1 cellular context compared by ENCODE assay signal in the genomic region with DNA sequence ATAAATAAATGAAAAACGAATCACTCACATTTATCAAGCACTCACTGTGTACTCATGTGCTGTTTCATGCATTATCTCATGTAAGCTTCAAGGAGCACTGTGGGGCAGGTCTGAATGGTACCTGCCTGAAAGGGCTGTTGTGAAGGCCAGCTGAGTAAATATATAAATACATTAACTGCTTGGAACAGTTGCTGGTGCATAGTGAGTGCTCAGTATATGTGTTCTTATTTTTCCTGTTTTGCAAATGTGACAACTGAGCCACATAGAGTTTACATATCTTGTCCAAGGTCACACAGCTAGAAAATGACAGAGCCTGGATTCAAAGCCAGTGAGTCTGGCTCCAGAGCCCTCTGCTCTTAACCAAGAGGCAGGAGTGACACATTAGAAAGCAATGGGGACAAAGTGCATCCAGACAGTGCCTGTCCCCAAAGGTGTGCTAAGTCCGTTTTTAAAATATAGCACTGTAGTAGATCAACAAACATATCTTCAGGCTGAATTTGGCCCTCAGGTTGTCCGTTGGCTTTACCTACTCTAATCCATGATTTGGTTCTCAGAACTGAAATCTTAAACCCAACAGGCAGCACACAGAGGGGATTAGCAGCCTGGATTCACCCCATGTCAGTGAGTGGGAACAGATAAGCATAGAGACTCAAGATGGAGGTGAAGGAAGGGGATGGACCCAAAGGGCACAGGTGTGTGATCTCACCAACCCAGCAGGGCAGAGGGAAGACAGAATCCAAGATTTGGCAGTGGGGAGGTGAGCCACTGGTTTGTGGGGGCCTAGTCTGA.
TF ChIP-seq lines count a peak whose summit lies in the region.

No MANE protein-coding gene starts in this region.

TF ChIP-seq in WTC11, 78 proteins besides CTCF, POLR2A, EP300 and RAD21 (continued from another document):
- TF ChIP-seq, protein P1, sequence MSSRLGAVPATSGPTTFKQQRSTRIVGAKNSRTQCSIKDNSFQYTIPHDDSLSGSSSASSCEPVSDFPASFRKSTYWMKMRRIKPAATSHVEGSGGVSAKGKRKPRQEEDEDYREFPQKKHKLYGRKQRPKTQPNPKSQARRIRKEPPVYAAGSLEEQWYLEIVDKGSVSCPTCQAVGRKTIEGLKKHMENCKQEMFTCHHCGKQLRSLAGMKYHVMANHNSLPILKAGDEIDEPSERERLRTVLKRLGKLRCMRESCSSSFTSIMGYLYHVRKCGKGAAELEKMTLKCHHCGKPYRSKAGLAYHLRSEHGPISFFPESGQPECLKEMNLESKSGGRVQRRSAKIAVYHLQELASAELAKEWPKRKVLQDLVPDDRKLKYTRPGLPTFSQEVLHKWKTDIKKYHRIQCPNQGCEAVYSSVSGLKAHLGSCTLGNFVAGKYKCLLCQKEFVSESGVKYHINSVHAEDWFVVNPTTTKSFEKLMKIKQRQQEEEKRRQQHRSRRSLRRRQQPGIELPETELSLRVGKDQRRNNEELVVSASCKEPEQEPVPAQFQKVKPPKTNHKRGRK (CRISPR knock-in tag; IDR thresholded peaks at IDR 0.05; ENCODE audit: borderline replicate concordance) = no peak
- TF ChIP-seq, protein P2, sequence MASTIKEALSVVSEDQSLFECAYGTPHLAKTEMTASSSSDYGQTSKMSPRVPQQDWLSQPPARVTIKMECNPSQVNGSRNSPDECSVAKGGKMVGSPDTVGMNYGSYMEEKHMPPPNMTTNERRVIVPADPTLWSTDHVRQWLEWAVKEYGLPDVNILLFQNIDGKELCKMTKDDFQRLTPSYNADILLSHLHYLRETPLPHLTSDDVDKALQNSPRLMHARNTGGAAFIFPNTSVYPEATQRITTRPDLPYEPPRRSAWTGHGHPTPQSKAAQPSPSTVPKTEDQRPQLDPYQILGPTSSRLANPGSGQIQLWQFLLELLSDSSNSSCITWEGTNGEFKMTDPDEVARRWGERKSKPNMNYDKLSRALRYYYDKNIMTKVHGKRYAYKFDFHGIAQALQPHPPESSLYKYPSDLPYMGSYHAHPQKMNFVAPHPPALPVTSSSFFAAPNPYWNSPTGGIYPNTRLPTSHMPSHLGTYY (CRISPR knock-in tag; IDR thresholded peaks at IDR 0.05) = no peak
- TF ChIP-seq ATF1 (CRISPR knock-in tag; IDR thresholded peaks at IDR 0.05) = no peak
- TF ChIP-seq, protein P3, sequence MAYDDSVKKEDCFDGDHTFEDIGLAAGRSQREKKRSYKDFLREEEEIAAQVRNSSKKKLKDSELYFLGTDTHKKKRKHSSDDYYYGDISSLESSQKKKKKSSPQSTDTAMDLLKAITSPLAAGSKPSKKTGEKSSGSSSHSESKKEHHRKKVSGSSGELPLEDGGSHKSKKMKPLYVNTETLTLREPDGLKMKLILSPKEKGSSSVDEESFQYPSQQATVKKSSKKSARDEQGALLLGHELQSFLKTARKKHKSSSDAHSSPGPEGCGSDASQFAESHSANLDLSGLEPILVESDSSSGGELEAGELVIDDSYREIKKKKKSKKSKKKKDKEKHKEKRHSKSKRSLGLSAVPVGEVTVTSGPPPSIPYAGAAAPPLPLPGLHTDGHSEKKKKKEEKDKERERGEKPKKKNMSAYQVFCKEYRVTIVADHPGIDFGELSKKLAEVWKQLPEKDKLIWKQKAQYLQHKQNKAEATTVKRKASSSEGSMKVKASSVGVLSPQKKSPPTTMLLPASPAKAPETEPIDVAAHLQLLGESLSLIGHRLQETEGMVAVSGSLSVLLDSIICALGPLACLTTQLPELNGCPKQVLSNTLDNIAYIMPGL (CRISPR knock-in tag; IDR thresholded peaks at IDR 0.05) = no peak
- TF ChIP-seq, protein P4, sequence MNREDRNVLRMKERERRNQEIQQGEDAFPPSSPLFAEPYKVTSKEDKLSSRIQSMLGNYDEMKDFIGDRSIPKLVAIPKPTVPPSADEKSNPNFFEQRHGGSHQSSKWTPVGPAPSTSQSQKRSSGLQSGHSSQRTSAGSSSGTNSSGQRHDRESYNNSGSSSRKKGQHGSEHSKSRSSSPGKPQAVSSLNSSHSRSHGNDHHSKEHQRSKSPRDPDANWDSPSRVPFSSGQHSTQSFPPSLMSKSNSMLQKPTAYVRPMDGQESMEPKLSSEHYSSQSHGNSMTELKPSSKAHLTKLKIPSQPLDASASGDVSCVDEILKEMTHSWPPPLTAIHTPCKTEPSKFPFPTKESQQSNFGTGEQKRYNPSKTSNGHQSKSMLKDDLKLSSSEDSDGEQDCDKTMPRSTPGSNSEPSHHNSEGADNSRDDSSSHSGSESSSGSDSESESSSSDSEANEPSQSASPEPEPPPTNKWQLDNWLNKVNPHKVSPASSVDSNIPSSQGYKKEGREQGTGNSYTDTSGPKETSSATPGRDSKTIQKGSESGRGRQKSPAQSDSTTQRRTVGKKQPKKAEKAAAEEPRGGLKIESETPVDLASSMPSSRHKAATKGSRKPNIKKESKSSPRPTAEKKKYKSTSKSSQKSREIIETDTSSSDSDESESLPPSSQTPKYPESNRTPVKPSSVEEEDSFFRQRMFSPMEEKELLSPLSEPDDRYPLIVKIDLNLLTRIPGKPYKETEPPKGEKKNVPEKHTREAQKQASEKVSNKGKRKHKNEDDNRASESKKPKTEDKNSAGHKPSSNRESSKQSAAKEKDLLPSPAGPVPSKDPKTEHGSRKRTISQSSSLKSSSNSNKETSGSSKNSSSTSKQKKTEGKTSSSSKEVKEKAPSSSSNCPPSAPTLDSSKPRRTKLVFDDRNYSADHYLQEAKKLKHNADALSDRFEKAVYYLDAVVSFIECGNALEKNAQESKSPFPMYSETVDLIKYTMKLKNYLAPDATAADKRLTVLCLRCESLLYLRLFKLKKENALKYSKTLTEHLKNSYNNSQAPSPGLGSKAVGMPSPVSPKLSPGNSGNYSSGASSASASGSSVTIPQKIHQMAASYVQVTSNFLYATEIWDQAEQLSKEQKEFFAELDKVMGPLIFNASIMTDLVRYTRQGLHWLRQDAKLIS (CRISPR knock-in tag; IDR thresholded peaks at IDR 0.05; ENCODE audit: borderline replicate concordance) = no peak
- no peak for TF ChIP-seq RELA (CRISPR knock-in tag; IDR thresholded peaks at IDR 0.05; ENCODE audit: borderline replicate concordance)
- no peak for TF ChIP-seq JUN (CRISPR knock-in tag; IDR thresholded peaks at IDR 0.05)
